Comparison of ENCODE assay signal across 1 cellular context in genomic region chr2:160630801-160631590, GRCh38.
TF ChIP-seq lines count a peak whose summit lies in the region.

No MANE protein-coding gene starts in this region.

TF ChIP-seq in HCT116, 20 proteins besides CTCF, POLR2A, EP300 and RAD21:
- no peak for TF ChIP-seq EGR1 (IDR thresholded peaks at IDR 0.05; ENCODE audit: low read depth)
- TF ChIP-seq REST (IDR thresholded peaks at IDR 0.05; ENCODE audit: low read depth) = no peak
- TF ChIP-seq ATF3 (IDR thresholded peaks at IDR 0.05) = no peak
- TF ChIP-seq POLR2AphosphoS5 (IDR thresholded peaks at IDR 0.05; ENCODE audit: low read depth, low read length) = no peak
- no peak for TF ChIP-seq ELF1 (IDR thresholded peaks at IDR 0.05; ENCODE audit: borderline replicate concordance, low read depth)
- TF ChIP-seq SIN3A (IDR thresholded peaks at IDR 0.05; ENCODE audit: low read depth) = no peak
- TF ChIP-seq SRF (IDR thresholded peaks at IDR 0.05; ENCODE audit: low read depth) = no peak
- TF ChIP-seq FOSL1 (IDR thresholded peaks at IDR 0.05; ENCODE audit: low read depth) = no peak
- TF ChIP-seq CEBPB (IDR thresholded peaks at IDR 0.05; ENCODE audit: low read depth) = no peak
- no peak for TF ChIP-seq MAX (IDR thresholded peaks at IDR 0.05)
- TF ChIP-seq TCF7L2 (IDR thresholded peaks at IDR 0.05; ENCODE audit: borderline replicate concordance, extremely low read depth, insufficient read depth, insufficient read length) = no peak
- TF ChIP-seq SP1 (IDR thresholded peaks at IDR 0.05; ENCODE audit: low read depth) = no peak
- no peak for TF ChIP-seq CBX3 (IDR thresholded peaks at IDR 0.05; ENCODE audit: low read depth)
- TF ChIP-seq ZFX (IDR thresholded peaks at IDR 0.05) = no peak
